Comparison of ENCODE assay signal across 8 cellular contexts in the genomic region with DNA sequence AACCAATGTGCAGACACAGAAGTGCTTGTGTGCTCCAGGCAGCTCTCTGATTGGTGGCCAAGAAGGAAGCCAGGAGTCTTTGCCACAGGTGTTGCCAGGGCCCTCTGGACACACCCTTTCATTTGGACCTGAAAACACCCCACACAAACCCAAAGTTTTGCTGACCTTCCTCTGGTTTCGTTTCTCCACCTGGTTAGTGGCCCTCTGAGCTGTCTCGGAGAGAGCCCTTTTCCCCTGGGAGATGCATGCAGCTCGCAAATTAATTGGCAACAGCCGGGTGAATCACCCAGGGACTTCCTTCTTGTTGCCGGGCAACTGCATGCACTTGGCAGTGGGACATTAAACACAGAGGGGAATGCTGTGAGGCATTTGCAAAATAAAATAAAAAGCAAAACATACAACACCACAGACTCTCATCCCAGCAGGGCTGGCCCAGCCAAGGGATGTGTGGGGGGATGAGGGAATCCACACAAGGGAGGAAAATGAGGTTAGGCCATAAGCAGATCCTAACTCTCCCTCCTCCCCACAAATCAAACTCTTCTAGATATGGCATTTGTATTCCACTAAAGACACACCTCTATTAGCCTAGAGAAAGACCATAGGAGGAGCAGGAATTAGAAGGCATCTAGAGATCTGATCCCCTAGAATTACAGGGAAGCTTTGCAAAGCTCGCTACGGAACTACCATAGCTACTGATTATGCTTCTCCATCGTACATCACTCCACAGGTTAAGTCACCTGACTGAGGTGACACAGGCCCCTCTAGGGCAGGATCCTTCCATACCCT.
DNase-seq lines count a peak whose midpoint lies in the region; ATAC-seq, FAIRE-seq and TF ChIP-seq lines count a peak whose summit lies in the region.

No MANE protein-coding gene starts in this region.

- no peak for TF ChIP-seq CTCF in fibroblast of pulmonary artery (IDR thresholded peaks at IDR 0.05; ENCODE audit: low read length, missing control alignments)
- TF ChIP-seq CTCF in pancreas (IDR thresholded peaks at IDR 0.05) = no peak

- no peaks in the 10 kb centered on the region for H3K9me3 ChIP-seq in pancreas

- 53 to 54% methylated on average over 8 of the region's 8 CpGs for WGBS in pancreas, 2 donors

- H3K4me1 ChIP-seq in pancreas = peaks cover 5 to 48% (median 13%) of the 10 kb centered on the region in 3 donors

- H3K36me3 ChIP-seq in pancreas = no peaks in the 10 kb centered on the region

- DNase-seq in Daoy (ENCODE audit: low read depth) (peak; percentile 98), RPMI7951 (ENCODE audit: low read depth) (peak; percentile 98), fibroblast of pulmonary artery (ENCODE audit: low read depth) (peak; percentile 94), pancreas (peak in 4 of 6 donors; percentile 71 to 83 (median 76)), OCI-M2 (lab: John Stamatoyannopoulos, UW; ENCODE audit: unreplicated experiment) (no peak)
- DNase-seq in activated naive CD4-positive, alpha-beta T cell treated with Interleukin-2 at 50 U/mL for 16 hours = no peak

- TF ChIP-seq RAD21 in Ishikawa (IDR thresholded peaks at IDR 0.05; ENCODE audit: low read depth) = peak; percentile 29

- H3K27ac ChIP-seq in pancreas = peak overlapping the region; percentile 20 to 81 (median 48)

- intact Hi-C loops in pancreas (cut with DNase I) = no loop called here

- FAIRE-seq in pancreas (lab: Jason Lieb, UNC) = peak; percentile 70

- no peaks in the 10 kb centered on the region for H3K27me3 ChIP-seq in pancreas

- ATAC-seq in GM21786 (IDR thresholded peaks at IDR 0.05; ENCODE audit: unreplicated experiment) (peak; percentile 83), pancreas (peak; percentile 79 to 91 (median 86))

- H3K4me3 ChIP-seq in fibroblast of pulmonary artery (replicated peaks; ENCODE audit: low read depth, low read length) (no peak overlapping the region), pancreas (no peak overlapping the region)

- peak; percentile 58; the same call in 1 of the 2 replicates for TF ChIP-seq EP300 in Ishikawa (IDR thresholded peaks at IDR 0.05; ENCODE audit: borderline replicate concordance)

TF ChIP-seq in Ishikawa, 13 proteins besides CTCF, POLR2A, EP300 and RAD21:
- TF ChIP-seq TEAD4 (IDR thresholded peaks at IDR 0.05) (peak; percentile 44; the same call in 1 of the 2 replicates), CREB1 (IDR thresholded peaks at IDR 0.05; ENCODE audit: low read depth) (no peak), FOXM1 (IDR thresholded peaks at IDR 0.05; ENCODE audit: borderline replicate concordance, low read depth) (0 out of 2 replicates have a peak, but pooled peaks have one; percentile 36), CEBPB (IDR thresholded peaks at IDR 0.05) (no peak), ZBTB7A (IDR thresholded peaks at IDR 0.05; ENCODE audit: low read depth) (no peak), YY1 (IDR thresholded peaks at IDR 0.05; ENCODE audit: low read depth) (no peak), TAF1 (IDR thresholded peaks at IDR 0.05; ENCODE audit: low read depth) (no peak), NFIC (IDR thresholded peaks at IDR 0.05) (peak; percentile 86), EGR1 (IDR thresholded peaks at IDR 0.05) (no peak), TCF12 (IDR thresholded peaks at IDR 0.05; ENCODE audit: low read depth) (peak; percentile 65)
- TF ChIP-seq, protein P1, sequence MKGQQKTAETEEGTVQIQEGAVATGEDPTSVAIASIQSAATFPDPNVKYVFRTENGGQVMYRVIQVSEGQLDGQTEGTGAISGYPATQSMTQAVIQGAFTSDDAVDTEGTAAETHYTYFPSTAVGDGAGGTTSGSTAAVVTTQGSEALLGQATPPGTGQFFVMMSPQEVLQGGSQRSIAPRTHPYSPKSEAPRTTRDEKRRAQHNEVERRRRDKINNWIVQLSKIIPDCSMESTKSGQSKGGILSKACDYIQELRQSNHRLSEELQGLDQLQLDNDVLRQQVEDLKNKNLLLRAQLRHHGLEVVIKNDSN (IDR thresholded peaks at IDR 0.05) = no peak
- TF ChIP-seq, protein P2, sequence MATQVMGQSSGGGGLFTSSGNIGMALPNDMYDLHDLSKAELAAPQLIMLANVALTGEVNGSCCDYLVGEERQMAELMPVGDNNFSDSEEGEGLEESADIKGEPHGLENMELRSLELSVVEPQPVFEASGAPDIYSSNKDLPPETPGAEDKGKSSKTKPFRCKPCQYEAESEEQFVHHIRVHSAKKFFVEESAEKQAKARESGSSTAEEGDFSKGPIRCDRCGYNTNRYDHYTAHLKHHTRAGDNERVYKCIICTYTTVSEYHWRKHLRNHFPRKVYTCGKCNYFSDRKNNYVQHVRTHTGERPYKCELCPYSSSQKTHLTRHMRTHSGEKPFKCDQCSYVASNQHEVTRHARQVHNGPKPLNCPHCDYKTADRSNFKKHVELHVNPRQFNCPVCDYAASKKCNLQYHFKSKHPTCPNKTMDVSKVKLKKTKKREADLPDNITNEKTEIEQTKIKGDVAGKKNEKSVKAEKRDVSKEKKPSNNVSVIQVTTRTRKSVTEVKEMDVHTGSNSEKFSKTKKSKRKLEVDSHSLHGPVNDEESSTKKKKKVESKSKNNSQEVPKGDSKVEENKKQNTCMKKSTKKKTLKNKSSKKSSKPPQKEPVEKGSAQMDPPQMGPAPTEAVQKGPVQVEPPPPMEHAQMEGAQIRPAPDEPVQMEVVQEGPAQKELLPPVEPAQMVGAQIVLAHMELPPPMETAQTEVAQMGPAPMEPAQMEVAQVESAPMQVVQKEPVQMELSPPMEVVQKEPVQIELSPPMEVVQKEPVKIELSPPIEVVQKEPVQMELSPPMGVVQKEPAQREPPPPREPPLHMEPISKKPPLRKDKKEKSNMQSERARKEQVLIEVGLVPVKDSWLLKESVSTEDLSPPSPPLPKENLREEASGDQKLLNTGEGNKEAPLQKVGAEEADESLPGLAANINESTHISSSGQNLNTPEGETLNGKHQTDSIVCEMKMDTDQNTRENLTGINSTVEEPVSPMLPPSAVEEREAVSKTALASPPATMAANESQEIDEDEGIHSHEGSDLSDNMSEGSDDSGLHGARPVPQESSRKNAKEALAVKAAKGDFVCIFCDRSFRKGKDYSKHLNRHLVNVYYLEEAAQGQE (IDR thresholded peaks at IDR 0.05; ENCODE audit: low read depth) = no peak
- TF ChIP-seq, protein P3, sequence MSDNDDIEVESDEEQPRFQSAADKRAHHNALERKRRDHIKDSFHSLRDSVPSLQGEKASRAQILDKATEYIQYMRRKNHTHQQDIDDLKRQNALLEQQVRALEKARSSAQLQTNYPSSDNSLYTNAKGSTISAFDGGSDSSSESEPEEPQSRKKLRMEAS (IDR thresholded peaks at IDR 0.05) = no peak; the same call in 1 of the 2 replicates

Comparison
In these comparisons a context has a peak if more than half of its experiments do, and no peak if none do; other contexts are left out.
1. DNase-seq: peak in Daoy (single experiment), RPMI7951 (single experiment), fibroblast of pulmonary artery (single experiment) and pancreas (4 of 6); none in OCI-M2 (single experiment) and activated naive CD4-positive, alpha-beta T cell treated with Interleukin-2 at 50 U/mL for 16 hours (single experiment).